8 cellular contexts compared by ENCODE assay signal in genomic region chr11:60762851-60763691, GRCh38. TPM values are rescaled to one million over a fixed set of nuclear protein-coding genes. Genes with fewer than 3 reads are reported as not detected.
A peak's percentile ranks its signal among the peaks of the same experiment; 100 is the strongest.
DNase-seq lines count a peak whose midpoint lies in the region; ATAC-seq and TF ChIP-seq lines count a peak whose summit lies in the region.

No MANE protein-coding gene starts in this region.

- WGBS in SK-N-SH (ENCODE audit: low lambda C conversion rate): 20% methylated on average over 10 of the region's 11 CpGs

- no peak overlapping the region for H3K4me3 ChIP-seq in SK-N-SH (ENCODE audit: low read depth in 2 of 2, low read length in 1 of 2)
- no peak overlapping the region for H3K4me3 ChIP-seq in osteoblast (ENCODE audit: insufficient read depth, low read length)

- no peak for TF ChIP-seq RAD21 in SK-N-SH (IDR thresholded peaks at IDR 0.05; ENCODE audit: low read length)

- H3K9me3 ChIP-seq in SK-N-SH (no peaks in the 10 kb centered on the region), osteoblast (ENCODE audit: low read depth, low read length) (no peaks in the 10 kb centered on the region)

- peaks cover 68% of the 10 kb centered on the region for H3K27me3 ChIP-seq in SK-N-SH (ENCODE audit: insufficient read depth)
- peaks cover 19% of the 10 kb centered on the region for H3K27me3 ChIP-seq in osteoblast (ENCODE audit: insufficient read depth, low read length)

- no peaks in the 10 kb centered on the region for H3K79me2 ChIP-seq in SK-N-SH (ENCODE audit: insufficient read depth)
- H3K79me2 ChIP-seq in osteoblast (ENCODE audit: insufficient read depth, low read length): no peaks in the 10 kb centered on the region

- TF ChIP-seq EP300 in SK-N-SH (IDR thresholded peaks at IDR 0.05; ENCODE audit: borderline replicate concordance in 1 of 2, low read depth in 1 of 2, low read length in 1 of 2): no peak

- H3K9ac ChIP-seq in SK-N-SH: no peak overlapping the region

- CTCF ChIA-PET in SK-N-SH (lab: Yijun Ruan, JAX): interaction anchor here (0.9 to 4.1 kb wide), 10 partner anchors 9 to 132 kb away, joined by 3 to 67 read pairs (median 4); no protein-coding TSS in a partner anchor

- H3K36me3 ChIP-seq in SK-N-SH (replicated peaks in 1 of 2; ENCODE audit: control insufficient read depth in 1 of 2, insufficient read depth in 2 of 2, low read length in 1 of 2) (no peaks in the 10 kb centered on the region), osteoblast (ENCODE audit: insufficient read depth, low read length) (no peaks in the 10 kb centered on the region)

- H3K4me2 ChIP-seq in SK-N-SH (no peak overlapping the region), osteoblast (ENCODE audit: insufficient read depth, low read length) (no peak overlapping the region)

- POLR2A ChIA-PET in SK-N-SH (lab: Yijun Ruan, JAX): no interaction called here

- no peaks in the 10 kb centered on the region for H3K9me2 ChIP-seq in SK-N-SH

- peak; percentile 40 for DNase-seq in ELR (ENCODE audit: low read depth)
- DNase-seq in SK-N-SH: no peak
- DNase-seq in osteoblast (ENCODE audit: insufficient read length, low spot score, missing footprints): no peak
- DNase-seq in NK-92 (lab: John Stamatoyannopoulos, UW; ENCODE audit: unreplicated experiment): no peak
- no peak for DNase-seq in effector CD4-positive, alpha-beta T cell
- DNase-seq in foreskin melanocyte: no peak

- ATAC-seq in GM19324 (IDR thresholded peaks at IDR 0.05; ENCODE audit: low FRiP score, unreplicated experiment) (peak; percentile 77), HG03159 (IDR thresholded peaks at IDR 0.05; ENCODE audit: unreplicated experiment) (peak; percentile 53)

- no peaks in the 10 kb centered on the region; a peak in 1 of 4 replicates for H3K4me1 ChIP-seq in SK-N-SH (ENCODE audit: control insufficient read depth in 1 of 2, insufficient read depth in 2 of 2, low read depth in 1 of 2, low read length in 1 of 2)
- no peaks in the 10 kb centered on the region for H3K4me1 ChIP-seq in osteoblast (ENCODE audit: insufficient read depth, low read length)

- H3F3A ChIP-seq in SK-N-SH (replicated peaks; ENCODE audit: insufficient read depth): no peaks in the 10 kb centered on the region

- peak; percentile 49 for TF ChIP-seq CTCF in SK-N-SH (IDR thresholded peaks at IDR 0.05)
- TF ChIP-seq CTCF in osteoblast (IDR thresholded peaks at IDR 0.05; ENCODE audit: extremely low read depth, low read depth, low read length): peak; percentile 28

- H4K20me1 ChIP-seq in SK-N-SH (ENCODE audit: insufficient read depth) (no peaks in the 10 kb centered on the region), osteoblast (ENCODE audit: insufficient read depth, low read length) (no peaks in the 10 kb centered on the region)

- H2AFZ ChIP-seq in SK-N-SH (ENCODE audit: low read depth) (no peak overlapping the region), osteoblast (ENCODE audit: low read length) (no peak overlapping the region)

- H3K27ac ChIP-seq in SK-N-SH (ENCODE audit: low read depth in 2 of 2, low read length in 1 of 2): no peak overlapping the region
- H3K27ac ChIP-seq in osteoblast (ENCODE audit: low read depth, low read length): no peak overlapping the region

TF ChIP-seq in SK-N-SH, 30 proteins besides CTCF, POLR2A, EP300 and RAD21:
- TF ChIP-seq TAF1 (IDR thresholded peaks at IDR 0.05; ENCODE audit: borderline replicate concordance, low read depth, low read length): no peak
- no peak for TF ChIP-seq CHD2 (IDR thresholded peaks at IDR 0.05; ENCODE audit: low read length, partially characterized antibody)
- no peak for TF ChIP-seq EZH2phosphoT487 (IDR thresholded peaks at IDR 0.05; ENCODE audit: borderline replicate concordance, low read depth)
- TF ChIP-seq YY1 (IDR thresholded peaks at IDR 0.05; ENCODE audit: low read depth): no peak
- TF ChIP-seq MXI1 (IDR thresholded peaks at IDR 0.05; ENCODE audit: low read depth, low read length): no peak
- TF ChIP-seq ZBTB33 (IDR thresholded peaks at IDR 0.05; ENCODE audit: borderline replicate concordance, low read depth): no peak
- no peak for TF ChIP-seq USF2 (IDR thresholded peaks at IDR 0.05; ENCODE audit: borderline replicate concordance, low read depth, low read length)
- no peak for TF ChIP-seq MAX (IDR thresholded peaks at IDR 0.05; ENCODE audit: low read depth)
- TF ChIP-seq FOXM1 (IDR thresholded peaks at IDR 0.05; ENCODE audit: low read depth): no peak
- TF ChIP-seq IRF3 (IDR thresholded peaks at IDR 0.05; ENCODE audit: low read depth, low read length): no peak
- no peak for TF ChIP-seq FOXJ3 (CRISPR knock-in tag; IDR thresholded peaks at IDR 0.05)
- no peak for TF ChIP-seq USF1 (IDR thresholded peaks at IDR 0.05; ENCODE audit: borderline replicate concordance, low read depth)
- TF ChIP-seq NFIC (IDR thresholded peaks at IDR 0.05; ENCODE audit: borderline replicate concordance): no peak
- TF ChIP-seq FOSL2 (IDR thresholded peaks at IDR 0.05; ENCODE audit: borderline replicate concordance, low read depth): no peak
- TF ChIP-seq GATA2 (CRISPR knock-in tag; IDR thresholded peaks at IDR 0.05): no peak
- TF ChIP-seq SIN3A (IDR thresholded peaks at IDR 0.05; ENCODE audit: borderline replicate concordance, low read depth, low read length): no peak
- no peak for TF ChIP-seq RXRA (IDR thresholded peaks at IDR 0.05; ENCODE audit: borderline replicate concordance, low read depth)
- no peak for TF ChIP-seq SMC3 (IDR thresholded peaks at IDR 0.05; ENCODE audit: low read depth, low read length)
- TF ChIP-seq TEAD4 (IDR thresholded peaks at IDR 0.05; ENCODE audit: borderline replicate concordance, insufficient read depth): no peak
- no peak for TF ChIP-seq POLR2AphosphoS5 (IDR thresholded peaks at IDR 0.05; ENCODE audit: low read depth, low read length)

RNA-seq across cellular contexts. Expression of gene MS4A15, which starts 6.4 kb away (rescaled TPM):
- not detected in 2 replicates for polyA plus RNA-seq in SK-N-SH (2012; rRNA removed)
- not detected in 2 replicates for polyA plus RNA-seq in SK-N-SH (2012; cell fraction: cytosol; rRNA removed)
- 0.04 TPM in 1 of 2 replicates, not detected in the other for polyA plus RNA-seq in SK-N-SH (2012; cell fraction: nucleus; rRNA removed)
- not detected in 2 replicates for total RNA-seq in osteoblast

RNA-seq across cellular contexts. Expression of gene MS4A10, which starts 22.1 kb away (rescaled TPM):
- not detected in 2 replicates for polyA plus RNA-seq in SK-N-SH (2012; rRNA removed)
- not detected in 2 replicates for polyA plus RNA-seq in SK-N-SH (2012; cell fraction: cytosol; rRNA removed)
- polyA plus RNA-seq in SK-N-SH (2012; cell fraction: nucleus; rRNA removed): not detected in 2 replicates
- total RNA-seq in osteoblast: not detected in 2 replicates

RNA-seq across cellular contexts. Expression of gene MS4A18, which starts 38.6 kb away (rescaled TPM):
- polyA plus RNA-seq in SK-N-SH (2012; rRNA removed): not detected in 2 replicates
- polyA plus RNA-seq in SK-N-SH (2012; cell fraction: cytosol; rRNA removed): not detected in 2 replicates
- polyA plus RNA-seq in SK-N-SH (2012; cell fraction: nucleus; rRNA removed): not detected in 2 replicates
- not detected in 2 replicates for total RNA-seq in osteoblast
